ENCODE assay signal across 9 cellular contexts in the genomic region with DNA sequence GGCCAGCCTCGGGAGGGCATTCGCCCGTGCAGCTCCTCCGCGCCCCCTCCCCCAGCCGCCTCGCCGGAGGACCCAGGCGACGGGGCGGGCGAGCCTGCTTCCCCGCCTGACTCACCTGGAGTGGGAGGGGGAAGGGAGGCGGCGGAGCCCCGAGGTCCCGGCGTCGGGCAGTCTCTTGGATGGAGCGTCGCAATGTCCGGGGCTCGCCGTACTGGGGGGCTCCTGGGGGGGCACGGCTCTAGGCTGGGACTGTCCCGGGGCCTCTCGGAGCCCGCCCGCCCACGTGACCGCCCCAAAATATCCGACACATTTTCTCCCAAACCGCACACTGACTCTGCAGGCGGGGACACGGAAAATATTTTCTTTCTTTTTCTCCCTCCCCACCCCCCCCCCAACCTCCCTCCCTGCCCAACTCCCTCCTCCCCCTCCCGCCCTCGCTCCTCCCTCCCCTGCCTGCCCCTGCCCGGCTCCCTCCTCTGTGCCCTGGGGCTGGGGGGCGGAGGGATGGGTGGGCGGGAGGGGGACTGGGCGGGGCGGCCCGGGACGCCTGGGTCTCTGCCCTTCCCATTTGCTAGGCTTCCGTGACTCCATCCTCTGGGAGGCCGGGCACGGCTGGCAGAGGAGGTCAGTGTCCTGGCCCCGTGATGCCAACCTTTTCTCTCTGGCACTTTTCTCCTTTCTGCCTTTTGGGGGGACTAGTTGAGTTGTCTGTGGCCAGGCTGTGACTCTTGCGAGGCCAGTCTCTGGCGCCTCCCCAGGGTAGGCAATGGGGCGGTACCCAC. TPM values are rescaled to one million over a fixed set of nuclear protein-coding genes. Genes with fewer than 3 reads are reported as not detected.
DNase-seq lines count a peak whose midpoint lies in the region; ATAC-seq, FAIRE-seq and TF ChIP-seq lines count a peak whose summit lies in the region.
"Had no signal": no experiment of that assay in that cellular context is flagged by ENCODE, and none has a peak within 500 bp of the region (broad histone marks: within the 10 kb centered on the region; RNA-seq: fewer than 3 reads in every experiment).

Gene RARG (minus strand): TSS at position 351 of the 782 bp plus-strand sequence. CDS start 4,664 bp downstream, outside the sequence.

- intact Hi-C loops in dendritic cell treated with granulocyte-macrophage colony-stimulating factor and Interleukin-4, amounts not matched to agents 40 ng/mL and 50 ng/mL, for 4 days (cut with micrococcal nuclease): no loop called here
- intact Hi-C loops in HepG2 (cut with micrococcal nuclease; ENCODE audit: unreplicated experiment): no loop called here

- TF ChIP-seq EP300 in HepG2 (IDR thresholded peaks at IDR 0.05; ENCODE audit: low read depth in 2 of 2, low read length in 2 of 2) (no peak), HepG2 (CRISPR knock-in tag; IDR thresholded peaks at IDR 0.05; ENCODE audit: borderline replicate concordance) (no peak)

- H3K4me3 Mint-ChIP-seq in activated CD4-positive, alpha-beta T cell treated with anti-CD3 and anti-CD28 coated beads, Interleukin-2, amount 10 ng/mL, durations not matched to agents 7 days and 5 days: peak within 1 kb of the TSS; percentile 81
- H3K4me3 Mint-ChIP-seq in dendritic cell treated with granulocyte-macrophage colony-stimulating factor and Interleukin-4, amounts not matched to agents 40 ng/mL and 50 ng/mL, for 4 days: peak within 1 kb of the TSS; percentile 76

- H3K27ac ChIP-seq in KOPT-K1 (ENCODE audit: low read depth, low read length, poor library complexity, severe bottlenecking) (peak within 1 kb of the TSS; percentile 33), HepG2 (ENCODE audit: extremely low read length, insufficient read depth, low read length) (no peak within 1 kb of the TSS)

- ATAC-seq in HepG2: peak; percentile 11

- in situ Hi-C loops in HepG2 (cut with HindIII; ENCODE audit: extremely low pct_ligation_motif_present, low pct_unique_long_range_greater_than_20kb): no loop called here

- TF ChIP-seq RAD21 in HepG2 (CRISPR knock-in tag; IDR thresholded peaks at IDR 0.05): no peak

- no peak within 1 kb of the TSS for H2AFZ ChIP-seq in HepG2 (ENCODE audit: low read length)

- H3K36me3 ChIP-seq in KOPT-K1 (ENCODE audit: insufficient read depth, low read length): no peaks in the 10 kb centered on the region
- H3K36me3 ChIP-seq in HepG2 (replicated peaks in 1 of 2; ENCODE audit: control insufficient read depth in 1 of 2, insufficient read depth in 2 of 2, low read length in 2 of 2): no peaks in the 10 kb centered on the region

- BruUV-seq in HepG2 (replicated peaks; lab: Mats Ljungman, UMichigan): no TSS peak

- H3K36me3 Mint-ChIP-seq in activated CD4-positive, alpha-beta T cell treated with anti-CD3 and anti-CD28 coated beads, Interleukin-2, amount 10 ng/mL, durations not matched to agents 7 days and 5 days (ENCODE audit: low read depth): peaks cover 4% of the 10 kb centered on the region
- no peaks in the 10 kb centered on the region for H3K36me3 Mint-ChIP-seq in dendritic cell treated with granulocyte-macrophage colony-stimulating factor and Interleukin-4, amounts not matched to agents 40 ng/mL and 50 ng/mL, for 4 days (ENCODE audit: low read depth)

- no peak for TF ChIP-seq POLR2A in HepG2 (IDR thresholded peaks at IDR 0.05; ENCODE audit: insufficient read depth in 1 of 2, low read depth in 2 of 2, low read length in 2 of 2)

- POLR2A ChIA-PET in activated CD4-positive, alpha-beta T cell treated with anti-CD3 and anti-CD28 coated beads, Interleukin-2, amount 10 ng/mL, durations not matched to agents 7 days and 5 days (lab: Charles Lee): no interaction called here
- POLR2A ChIA-PET in HepG2 (lab: Yijun Ruan, JAX): interaction anchor here (2.5 kb wide), 1 partner anchor 11 kb away, joined by 7 read pairs; no protein-coding TSS in a partner anchor

- H3K9ac ChIP-seq in HepG2 (ENCODE audit: insufficient read depth, low read depth, low read length): no peak within 1 kb of the TSS

- no peak for TF ChIP-seq CTCF in HepG2 (CRISPR knock-in tag; IDR thresholded peaks at IDR 0.05)

- 4% methylated on average over 22 of the region's 51 CpGs for whole genome bisulfite sequencing in HepG2 (ENCODE audit: low lambda C conversion rate)

- H3K9me3 ChIP-seq in KOPT-K1 (ENCODE audit: insufficient read depth, low read length, poor library complexity, severe bottlenecking) (no peaks in the 10 kb centered on the region), HepG2 (ENCODE audit: low read length) (no peaks in the 10 kb centered on the region)

- CTCF ChIA-PET in activated CD4-positive, alpha-beta T cell treated with anti-CD3 and anti-CD28 coated beads, Interleukin-2, amount 10 ng/mL, durations not matched to agents 7 days and 5 days (lab: Charles Lee): interaction anchor here (1.1 to 1.6 kb wide), 3 partner anchors 18 to 63 kb away, joined by 3 to 7 read pairs (median 3); partner anchors contain the start of gene PFDN5
- CTCF ChIA-PET in HepG2 (lab: Yijun Ruan, JAX; ENCODE audit: low intra/inter-chr PET ratio, low total read pairs): no interaction called here

- no peaks in the 10 kb centered on the region for H3K27me3 Mint-ChIP-seq in activated CD4-positive, alpha-beta T cell treated with anti-CD3 and anti-CD28 coated beads, Interleukin-2, amount 10 ng/mL, durations not matched to agents 7 days and 5 days
- H3K27me3 Mint-ChIP-seq in dendritic cell treated with granulocyte-macrophage colony-stimulating factor and Interleukin-4, amounts not matched to agents 40 ng/mL and 50 ng/mL, for 4 days: peaks cover 66% of the 10 kb centered on the region

- no peaks in the 10 kb centered on the region for H3K9me3 Mint-ChIP-seq in activated CD4-positive, alpha-beta T cell treated with anti-CD3 and anti-CD28 coated beads, Interleukin-2, amount 10 ng/mL, durations not matched to agents 7 days and 5 days
- no peaks in the 10 kb centered on the region for H3K9me3 Mint-ChIP-seq in dendritic cell treated with granulocyte-macrophage colony-stimulating factor and Interleukin-4, amounts not matched to agents 40 ng/mL and 50 ng/mL, for 4 days

- FAIRE-seq in HepG2 (lab: Jason Lieb, UNC): no peak
- FAIRE-seq: TTC549 had no signal

- H3K27me3 ChIP-seq in HepG2 (ENCODE audit: control insufficient read depth in 1 of 2, insufficient read depth in 2 of 2, low read length in 2 of 2): peaks cover 10 to 63% of the 10 kb centered on the region in 2 experiments

- H3K27ac Mint-ChIP-seq in activated CD4-positive, alpha-beta T cell treated with anti-CD3 and anti-CD28 coated beads, Interleukin-2, amount 10 ng/mL, durations not matched to agents 7 days and 5 days: peak within 1 kb of the TSS; percentile 71
- peak within 1 kb of the TSS; percentile 37 for H3K27ac Mint-ChIP-seq in dendritic cell treated with granulocyte-macrophage colony-stimulating factor and Interleukin-4, amounts not matched to agents 40 ng/mL and 50 ng/mL, for 4 days

- peaks cover 38% of the 10 kb centered on the region for H3K4me1 ChIP-seq in HepG2 (ENCODE audit: insufficient read depth, low read length)

- peak within 1 kb of the TSS; percentile 42 for H3K4me2 ChIP-seq in HepG2 (ENCODE audit: low read depth, low read length)

- peak; percentile 71 for DNase-seq in DMS53 treated with DMSO at 0.1 percent for 48 hours (lab: John Stamatoyannopoulos, UW; ENCODE audit: unreplicated experiment)
- DNase-seq in activated CD4-positive, alpha-beta T cell treated with anti-CD3 and anti-CD28 coated beads, Interleukin-2, amount 10 ng/mL, durations not matched to agents 7 days and 5 days: peak; percentile 69
- no peak for DNase-seq in HepG2 (ENCODE audit: low spot score)
- peak; percentile 47 for DNase-seq in stimulated activated CD8-positive, alpha-beta memory T cell treated with anti-CD3 and anti-CD28 coated beads, Interleukin-15, amount 100 ng/mL, for 1 hour (ENCODE audit: low read depth)
- no peak for DNase-seq in D341Med (ENCODE audit: low spot score)
- no peak for DNase-seq in NCI-H526 treated with DMSO at 0.1 percent for 48 hours (lab: John Stamatoyannopoulos, UW)

- no peaks in the 10 kb centered on the region for H4K20me1 ChIP-seq in HepG2 (ENCODE audit: insufficient read depth, low read length)

- H3K4me1 Mint-ChIP-seq in activated CD4-positive, alpha-beta T cell treated with anti-CD3 and anti-CD28 coated beads, Interleukin-2, amount 10 ng/mL, durations not matched to agents 7 days and 5 days: peaks cover 62% of the 10 kb centered on the region
- peaks cover 61% of the 10 kb centered on the region for H3K4me1 Mint-ChIP-seq in dendritic cell treated with granulocyte-macrophage colony-stimulating factor and Interleukin-4, amounts not matched to agents 40 ng/mL and 50 ng/mL, for 4 days (ENCODE audit: low read depth)

- H3K4me3 ChIP-seq in HepG2 (replicated peaks in 1 of 3; ENCODE audit: insufficient read depth in 1 of 3, low read depth in 2 of 3, low read length in 3 of 3): peak within 1 kb of the TSS in 1 of 3 experiments; percentile 37; a peak in 2 of 6 replicates

- H3K79me2 ChIP-seq in HepG2 (ENCODE audit: insufficient read depth, low read length): no peaks in the 10 kb centered on the region

TF ChIP-seq in HepG2, 621 proteins besides CTCF, POLR2A, EP300 and RAD21 (continues in another document):
- no peak for TF ChIP-seq ZNF224 (CRISPR knock-in tag; IDR thresholded peaks at IDR 0.05)

RNA-seq across cellular contexts. Expression of gene RARG, which starts in this region (rescaled TPM):
- total RNA-seq in activated CD4-positive, alpha-beta T cell treated with anti-CD3 and anti-CD28 coated beads, Interleukin-2, amount 10 ng/mL, durations not matched to agents 7 days and 5 days: 10 to 100 TPM; 58.3 to 59.7 TPM
- 0.77 and 0.91 TPM in 2 replicates for total RNA-seq in HepG2 (2016; rRNA removed; fragmentation: Illumina TruSeq; extraction: Trizol)
- 0.18 and 0.91 TPM in 2 replicates for total RNA-seq in HepG2 (2016; cell fraction: cytosol; rRNA removed; fragmentation: Illumina TruSeq; extraction: Trizol; ENCODE audit: low read depth)
- 0.49 and 1.3 TPM in 2 replicates for total RNA-seq in HepG2 (2016; cell fraction: insoluble cytoplasmic fraction; rRNA removed; fragmentation: Illumina TruSeq; extraction: Trizol)
- 0.90 and 1.1 TPM in 2 replicates for total RNA-seq in HepG2 (2016; cell fraction: membrane; rRNA removed; fragmentation: Illumina TruSeq; extraction: Trizol)
- total RNA-seq in HepG2 (2016; cell fraction: nucleus; rRNA removed; fragmentation: Illumina TruSeq; extraction: Trizol): 0.72 and 1.5 TPM in 2 replicates
- polyA plus RNA-seq in HepG2 (2011; rRNA removed): 1.5 and 1.6 TPM in 2 replicates
- 0.87 and 1.9 TPM in 2 replicates for polyA plus RNA-seq in HepG2 (2011; cell fraction: cytosol; rRNA removed)
- polyA plus RNA-seq in HepG2 (2011; cell fraction: nucleus; rRNA removed): 3.2 and 4.1 TPM in 2 replicates
- 0.89 and 0.92 TPM in 2 replicates for polyA plus RNA-seq in HepG2 (2012)
- 0.21 and 0.27 TPM in 2 replicates for polyA plus RNA-seq in HepG2 (2016; cell fraction: cytosol; fragmentation: Illumina TruSeq; extraction: Trizol; ENCODE audit: low read depth)
- 1.0 and 1.1 TPM in 2 replicates for polyA plus RNA-seq in HepG2 (2016; cell fraction: insoluble cytoplasmic fraction; fragmentation: Illumina TruSeq; extraction: Trizol; ENCODE audit: low read depth)
- polyA plus RNA-seq in HepG2 (2016; cell fraction: membrane; fragmentation: Illumina TruSeq; extraction: Trizol; ENCODE audit: low read depth): 0.57 and 0.81 TPM in 2 replicates
- polyA plus RNA-seq in HepG2 (2016; cell fraction: nucleus; fragmentation: Illumina TruSeq; extraction: Trizol; ENCODE audit: insufficient read depth, low read depth): 2.2 and 2.3 TPM in 2 replicates
- polyA minus RNA-seq in HepG2 (2011; rRNA and poly(A)+ RNA removed; ENCODE audit: low replicate concordance): 4.0 and 33.4 TPM in 2 replicates
- polyA minus RNA-seq in HepG2 (2011; cell fraction: cytosol; rRNA and poly(A)+ RNA removed): 0.99 and 1.1 TPM in 2 replicates
- polyA minus RNA-seq in HepG2 (2011; cell fraction: nucleus; rRNA and poly(A)+ RNA removed): 0.25 and 1.7 TPM in 2 replicates

Comparison
In these comparisons a context has a peak if more than half of its experiments do, and no peak if none do; other contexts are left out.
1. RNA of gene RARG (total RNA-seq): 58.3 to 59.7 TPM in activated CD4-positive, alpha-beta T cell treated with anti-CD3 and anti-CD28 coated beads, Interleukin-2, amount 10 ng/mL, durations not matched to agents 7 days and 5 days; 0.18 to 1.5 TPM in HepG2; every median in the first group is over 10 times any median in the second.
2. DNase-seq: peak in DMS53 treated with DMSO at 0.1 percent for 48 hours (single experiment), activated CD4-positive, alpha-beta T cell treated with anti-CD3 and anti-CD28 coated beads, Interleukin-2, amount 10 ng/mL, durations not matched to agents 7 days and 5 days (single experiment) and stimulated activated CD8-positive, alpha-beta memory T cell treated with anti-CD3 and anti-CD28 coated beads, Interleukin-15, amount 100 ng/mL, for 1 hour (single experiment); none in HepG2 (single experiment), D341Med (single experiment) and NCI-H526 treated with DMSO at 0.1 percent for 48 hours (single experiment).